ENCODE assay signal across 9 cellular contexts in genomic region chr12:92146865-92147264, GRCh38. TPM values are rescaled to one million over a fixed set of nuclear protein-coding genes. Genes with fewer than 3 reads are reported as not detected.
DNase-seq lines count a peak whose midpoint lies in the region; ATAC-seq and TF ChIP-seq lines count a peak whose summit lies in the region.
"Had no signal": no experiment of that assay in that cellular context is flagged by ENCODE, and none has a peak within 500 bp of the region (broad histone marks: within the 10 kb centered on the region; RNA-seq: fewer than 3 reads in every experiment).

No MANE protein-coding gene starts in this region.

- peaks cover 31% of the 10 kb centered on the region for H3K4me1 Mint-ChIP-seq in stimulated activated naive CD8-positive, alpha-beta T cell treated with anti-CD3 and anti-CD28 coated beads, Interleukin-15, amount 100 ng/mL, for 72 hours

- H3K27ac ChIP-seq in VCaP (peak overlapping the region; percentile 90), right cardiac atrium (ENCODE audit: low read length) (no peak overlapping the region)

- H3K9me3 Mint-ChIP-seq in stimulated activated naive CD8-positive, alpha-beta T cell treated with anti-CD3 and anti-CD28 coated beads, Interleukin-15, amount 100 ng/mL, for 72 hours, result peaks cover 0 to under 1% of the 10 kb centered on the region in 2 donors

- H3K9me3 ChIP-seq in right cardiac atrium (ENCODE audit: control insufficient read depth, low read length), result no peaks in the 10 kb centered on the region

- peak; percentile 41 for DNase-seq in NCI-H748 (lab: John Stamatoyannopoulos, UW; ENCODE audit: unreplicated experiment)
- no peak for DNase-seq in NCI-H748 treated with DMSO at 0.1 percent for 48 hours (lab: John Stamatoyannopoulos, UW)
- no peak for DNase-seq in right cardiac atrium
- DNase-seq in stimulated activated naive CD8-positive, alpha-beta T cell treated with anti-CD3 and anti-CD28 coated beads, Interleukin-15, amount 100 ng/mL, for 72 hours, result no peak
- no peak for DNase-seq in NCI-H146 treated with DMSO at 0.1 percent for 48 hours (lab: John Stamatoyannopoulos, UW; ENCODE audit: unreplicated experiment)
- DNase-seq in COLO829 (ENCODE audit: low spot score), result no peak
- DNase-seq: occipital lobe had no signal

- ATAC-seq in right cardiac atrium (no peak), HG02970 (IDR thresholded peaks at IDR 0.05; ENCODE audit: low FRiP score, unreplicated experiment) (no peak)
- ATAC-seq in stimulated activated naive CD8-positive, alpha-beta T cell treated with anti-CD3 and anti-CD28 coated beads, Interleukin-15, amount 100 ng/mL, for 72 hours, result no peak

- no peaks in the 10 kb centered on the region for H3K27me3 ChIP-seq in right cardiac atrium (ENCODE audit: control insufficient read depth, insufficient read depth)

- WGBS in right cardiac atrium, result 30% methylated on average over 3 of the region's 3 CpGs

- intact Hi-C loops in right cardiac atrium (cut with DNase I), result loop anchor here (5.0 to 10.0 kb wide), 8 partner anchors 95 to 762 kb away; no protein-coding TSS in a partner anchor

- peak overlapping the region; percentile 97 to 98 for H3K4me3 Mint-ChIP-seq in stimulated activated naive CD8-positive, alpha-beta T cell treated with anti-CD3 and anti-CD28 coated beads, Interleukin-15, amount 100 ng/mL, for 72 hours

- H3K4me1 ChIP-seq in right cardiac atrium (ENCODE audit: control insufficient read depth, insufficient read depth, low read length), result no peaks in the 10 kb centered on the region

- TF ChIP-seq CTCF in VCaP (conservative IDR thresholded peaks at IDR 0.05), result no peak

- peak overlapping the region; percentile 42 for H3K4me3 ChIP-seq in right cardiac atrium (ENCODE audit: low read length)

- H3K27ac Mint-ChIP-seq in stimulated activated naive CD8-positive, alpha-beta T cell treated with anti-CD3 and anti-CD28 coated beads, Interleukin-15, amount 100 ng/mL, for 72 hours, result peak overlapping the region; percentile 97 to 100

- no peaks in the 10 kb centered on the region for H3K27me3 Mint-ChIP-seq in stimulated activated naive CD8-positive, alpha-beta T cell treated with anti-CD3 and anti-CD28 coated beads, Interleukin-15, amount 100 ng/mL, for 72 hours

RNA-seq across cellular contexts. Expression of gene BTG1, which starts 1.2 kb away (rescaled TPM):
- total RNA-seq in right cardiac atrium, result 100 to 1,000 TPM in 3 of 4 donors, 10 to 100 TPM in 1; 95.7 to 147 (median 134) TPM
- polyA plus RNA-seq in right cardiac atrium, result 59.5 TPM
